Comparison of ENCODE assay signal across 24 cellular contexts in genomic region chr4:7169134-7169533, GRCh38. TPM values are rescaled to one million over a fixed set of nuclear protein-coding genes. Genes with fewer than 3 reads are reported as not detected.
A peak's percentile ranks its signal among the peaks of the same experiment; 100 is the strongest.
DNase-seq lines count a peak whose midpoint lies in the region; ATAC-seq, FAIRE-seq and TF ChIP-seq lines count a peak whose summit lies in the region.
"Had no signal": no experiment of that assay in that cellular context is flagged by ENCODE, and none has a peak within 500 bp of the region (broad histone marks: within the 10 kb centered on the region; RNA-seq: fewer than 3 reads in every experiment).

No MANE protein-coding gene starts in this region.

- H3K79me2 ChIP-seq in HepG2 (ENCODE audit: insufficient read depth, low read length), result no peaks in the 10 kb centered on the region

- FAIRE-seq in HepG2 (lab: Jason Lieb, UNC), result no peak
- FAIRE-seq: urothelium cell line had no signal

- POLR2A ChIA-PET in activated CD8-positive, alpha-beta T cell treated with anti-CD3 and anti-CD28 coated beads, Interleukin-2, amount 10 ng/mL, durations not matched to agents 7 days and 5 days (lab: Charles Lee), result no interaction called here
- POLR2A ChIA-PET in activated CD8-positive, alpha-beta T cell treated with anti-CD3 and anti-CD28 coated beads for 36 hours (lab: Charles Lee), result no interaction called here
- POLR2A ChIA-PET in HepG2 (lab: Yijun Ruan, JAX), result no interaction called here

- H3K9me3 Mint-ChIP-seq in activated CD8-positive, alpha-beta T cell treated with anti-CD3 and anti-CD28 coated beads, Interleukin-2, amount 10 ng/mL, durations not matched to agents 7 days and 5 days (ENCODE audit: insufficient read depth), result no peaks in the 10 kb centered on the region
- no peaks in the 10 kb centered on the region for H3K9me3 Mint-ChIP-seq in activated CD8-positive, alpha-beta T cell treated with anti-CD3 and anti-CD28 coated beads for 36 hours
- H3K9me3 Mint-ChIP-seq in effector memory CD8-positive, alpha-beta T cell, result no peaks in the 10 kb centered on the region

- CTCF ChIA-PET in activated CD8-positive, alpha-beta T cell treated with anti-CD3 and anti-CD28 coated beads, Interleukin-2, amount 10 ng/mL, durations not matched to agents 7 days and 5 days (lab: Charles Lee), result no interaction called here
- CTCF ChIA-PET in activated CD8-positive, alpha-beta T cell treated with anti-CD3 and anti-CD28 coated beads for 36 hours (lab: Charles Lee), result no interaction called here
- CTCF ChIA-PET in HepG2 (lab: Yijun Ruan, JAX; ENCODE audit: low intra/inter-chr PET ratio, low total read pairs), result no interaction called here

- BruUV-seq in HepG2 (replicated peaks; lab: Mats Ljungman, UMichigan), result no TSS peak

- H3K9me3 ChIP-seq in HepG2 (ENCODE audit: low read length), result no peaks in the 10 kb centered on the region
- H3K9me3 ChIP-seq: body of pancreas, Caco-2, heart right ventricle had no signal

- H3K4me3 ChIP-seq in HepG2 (replicated peaks in 1 of 3; ENCODE audit: insufficient read depth in 1 of 3, low read depth in 2 of 3, low read length in 3 of 3), result no peak overlapping the region
- H3K4me3 ChIP-seq: body of pancreas, heart right ventricle had no signal

- no peaks in the 10 kb centered on the region for H4K20me1 ChIP-seq in HepG2 (ENCODE audit: insufficient read depth, low read length)

- in situ Hi-C loops in HepG2 (cut with HindIII; ENCODE audit: extremely low pct_ligation_motif_present, low pct_unique_long_range_greater_than_20kb), result no loop called here

- H3K36me3 Mint-ChIP-seq in activated CD8-positive, alpha-beta T cell treated with anti-CD3 and anti-CD28 coated beads, Interleukin-2, amount 10 ng/mL, durations not matched to agents 7 days and 5 days (ENCODE audit: low read depth), result no peaks in the 10 kb centered on the region
- H3K36me3 Mint-ChIP-seq in activated CD8-positive, alpha-beta T cell treated with anti-CD3 and anti-CD28 coated beads for 36 hours (ENCODE audit: low read depth), result no peaks in the 10 kb centered on the region
- H3K36me3 Mint-ChIP-seq in effector memory CD8-positive, alpha-beta T cell (ENCODE audit: insufficient read depth), result no peaks in the 10 kb centered on the region
- H3K36me3 Mint-ChIP-seq: stimulated activated memory B cell treated with anti-CD40 and anti-IgM and Interleukin-4, amounts not matched to agents 10 μg/mL and 1 μg/mL and 100 μg/mL, for 72 hours had no signal

- H3K4me3 Mint-ChIP-seq in activated CD8-positive, alpha-beta T cell treated with anti-CD3 and anti-CD28 coated beads, Interleukin-2, amount 10 ng/mL, durations not matched to agents 7 days and 5 days, result peak overlapping the region; percentile 32
- H3K4me3 Mint-ChIP-seq in activated CD8-positive, alpha-beta T cell treated with anti-CD3 and anti-CD28 coated beads for 36 hours, result no peak overlapping the region
- peak overlapping the region; percentile 57 to 59 for H3K4me3 Mint-ChIP-seq in effector memory CD8-positive, alpha-beta T cell
- H3K4me3 Mint-ChIP-seq: stimulated activated memory B cell treated with anti-CD40 and anti-IgM and Interleukin-4, amounts not matched to agents 10 μg/mL and 1 μg/mL and 100 μg/mL, for 72 hours had no signal

- WGBS in HepG2 (ENCODE audit: low lambda C conversion rate), result 65% methylated on average over 7 of the region's 7 CpGs

- H2AFZ ChIP-seq in HepG2 (ENCODE audit: low read length), result no peak overlapping the region

- H3K27me3 ChIP-seq in HepG2 (ENCODE audit: control insufficient read depth in 1 of 2, insufficient read depth in 2 of 2, low read length in 2 of 2), result peaks cover 0 to 26% of the 10 kb centered on the region in 2 experiments; a peak in 1 of 5 replicates
- H3K27me3 ChIP-seq: body of pancreas had no signal

- peak; percentile 42 for DNase-seq in activated CD8-positive, alpha-beta T cell treated with anti-CD3 and anti-CD28 coated beads, Interleukin-2, amount 10 ng/mL, durations not matched to agents 7 days and 5 days
- no peak for DNase-seq in activated CD8-positive, alpha-beta T cell treated with anti-CD3 and anti-CD28 coated beads for 36 hours
- DNase-seq in GDM1 (lab: John Stamatoyannopoulos, UW) (peak; percentile 49), posterior vena cava (ENCODE audit: low spot score) (peak; percentile 51), NAMALWA (ENCODE audit: low spot score) (no peak), GOT3 (lab: John Stamatoyannopoulos, UW) (no peak), HepG2 (ENCODE audit: low spot score) (no peak)
- no peak for DNase-seq in effector memory CD8-positive, alpha-beta T cell
- DNase-seq: DMS79 treated with DMSO at 0.1 percent for 48 hours; effector CD4-positive, alpha-beta T cell; erythroblast; foreskin fibroblast; heart right ventricle; left cardiac atrium; mesendoderm; naive B cell; NCI-H1092; NCI-H1930; stimulated activated CD4-positive, alpha-beta T cell treated with anti-CD3 and anti-CD28 coated beads, Interleukin-2, amount 100 ng/mL, for 48 hours had no signal

- TF ChIP-seq EP300 in HepG2 (IDR thresholded peaks at IDR 0.05; ENCODE audit: low read depth in 2 of 2, low read length in 2 of 2) (no peak), HepG2 (CRISPR knock-in tag; IDR thresholded peaks at IDR 0.05; ENCODE audit: borderline replicate concordance) (no peak)

- peak overlapping the region; percentile 72 for H3K27ac Mint-ChIP-seq in activated CD8-positive, alpha-beta T cell treated with anti-CD3 and anti-CD28 coated beads, Interleukin-2, amount 10 ng/mL, durations not matched to agents 7 days and 5 days
- H3K27ac Mint-ChIP-seq in activated CD8-positive, alpha-beta T cell treated with anti-CD3 and anti-CD28 coated beads for 36 hours, result no peak overlapping the region
- H3K27ac Mint-ChIP-seq in effector memory CD8-positive, alpha-beta T cell, result peak overlapping the region in 1 of 2 donors; percentile 1
- H3K27ac Mint-ChIP-seq: stimulated activated memory B cell treated with anti-CD40 and anti-IgM and Interleukin-4, amounts not matched to agents 10 μg/mL and 1 μg/mL and 100 μg/mL, for 72 hours had no signal

- peaks cover 15% of the 10 kb centered on the region for H3K27me3 Mint-ChIP-seq in activated CD8-positive, alpha-beta T cell treated with anti-CD3 and anti-CD28 coated beads, Interleukin-2, amount 10 ng/mL, durations not matched to agents 7 days and 5 days (ENCODE audit: low read depth)
- H3K27me3 Mint-ChIP-seq in activated CD8-positive, alpha-beta T cell treated with anti-CD3 and anti-CD28 coated beads for 36 hours, result no peaks in the 10 kb centered on the region
- peaks cover 0 to 6% of the 10 kb centered on the region in 2 donors for H3K27me3 Mint-ChIP-seq in effector memory CD8-positive, alpha-beta T cell

- TF ChIP-seq POLR2A in HepG2 (IDR thresholded peaks at IDR 0.05; ENCODE audit: insufficient read depth in 1 of 2, low read depth in 2 of 2, low read length in 2 of 2), result no peak

- TF ChIP-seq CTCF in activated CD8-positive, alpha-beta T cell treated with anti-CD3 and anti-CD28 coated beads for 36 hours (IDR thresholded peaks at IDR 0.05), result no peak
- TF ChIP-seq CTCF in HepG2 (CRISPR knock-in tag; IDR thresholded peaks at IDR 0.05), result no peak

- peaks cover 32% of the 10 kb centered on the region for H3K4me1 ChIP-seq in HepG2 (ENCODE audit: insufficient read depth, low read length)
- H3K4me1 ChIP-seq: body of pancreas, heart right ventricle had no signal

- peaks cover 24% of the 10 kb centered on the region for H3K4me1 Mint-ChIP-seq in activated CD8-positive, alpha-beta T cell treated with anti-CD3 and anti-CD28 coated beads, Interleukin-2, amount 10 ng/mL, durations not matched to agents 7 days and 5 days (ENCODE audit: low read depth)
- H3K4me1 Mint-ChIP-seq in activated CD8-positive, alpha-beta T cell treated with anti-CD3 and anti-CD28 coated beads for 36 hours (ENCODE audit: low read depth), result peaks cover 5% of the 10 kb centered on the region
- H3K4me1 Mint-ChIP-seq in effector memory CD8-positive, alpha-beta T cell (ENCODE audit: low read depth in 2 of 2), result peaks cover 9 to 12% of the 10 kb centered on the region in 2 donors

- no peak overlapping the region for H3K27ac ChIP-seq in HepG2 (ENCODE audit: extremely low read length, insufficient read depth, low read length)
- H3K27ac ChIP-seq: body of pancreas, heart right ventricle had no signal

- no peaks in the 10 kb centered on the region for H3K36me3 ChIP-seq in HepG2 (replicated peaks in 1 of 2; ENCODE audit: control insufficient read depth in 1 of 2, insufficient read depth in 2 of 2, low read length in 2 of 2)
- H3K36me3 ChIP-seq: heart right ventricle had no signal

- intact Hi-C loops in activated CD8-positive, alpha-beta T cell treated with anti-CD3 and anti-CD28 coated beads for 36 hours (cut with micrococcal nuclease), result no loop called here
- intact Hi-C loops in posterior vena cava (cut with DNase I), result no loop called here
- intact Hi-C loops in HepG2 (cut with micrococcal nuclease; ENCODE audit: unreplicated experiment), result no loop called here

- no peak for TF ChIP-seq RAD21 in HepG2 (CRISPR knock-in tag; IDR thresholded peaks at IDR 0.05)

- no peak overlapping the region for H3K4me2 ChIP-seq in HepG2 (ENCODE audit: low read depth, low read length)

- ATAC-seq in activated CD8-positive, alpha-beta T cell treated with anti-CD3 and anti-CD28 coated beads, Interleukin-2, amount 10 ng/mL, durations not matched to agents 7 days and 5 days, result no peak
- no peak for ATAC-seq in activated CD8-positive, alpha-beta T cell treated with anti-CD3 and anti-CD28 coated beads for 36 hours
- peak; percentile 33 for ATAC-seq in effector memory CD8-positive, alpha-beta T cell (replicated peaks)
- ATAC-seq in HepG2, result no peak
- ATAC-seq: body of pancreas; heart right ventricle; left cardiac atrium; stimulated activated memory B cell treated with anti-CD40 and anti-IgM and Interleukin-4, amounts not matched to agents 10 μg/mL and 1 μg/mL and 100 μg/mL, for 72 hours had no signal

- H3K9ac ChIP-seq in HepG2 (ENCODE audit: insufficient read depth, low read depth, low read length), result no peak overlapping the region

RNA-seq across cellular contexts. Expression of gene SORCS2, which starts 23.2 kb away (rescaled TPM):
- total RNA-seq in activated CD8-positive, alpha-beta T cell treated with anti-CD3 and anti-CD28 coated beads, Interleukin-2, amount 10 ng/mL, durations not matched to agents 7 days and 5 days, result not detected
- total RNA-seq in activated CD8-positive, alpha-beta T cell treated with anti-CD3 and anti-CD28 coated beads for 36 hours, result under 1 TPM in 1 of 2 experiments, not detected in 1; 0.05 TPM
- total RNA-seq in posterior vena cava (10 to 100 TPM in 1 of 2 donors, 1 to 10 TPM in 1; 5.0 to 11.9 TPM), HepG2 (2016; rRNA removed; fragmentation: Illumina TruSeq; extraction: Trizol) (0.66 and 1.0 TPM in 2 replicates)
- 0.09 and 0.10 TPM in 2 replicates for total RNA-seq in HepG2 (2016; cell fraction: cytosol; rRNA removed; fragmentation: Illumina TruSeq; extraction: Trizol; ENCODE audit: low read depth)
- total RNA-seq in HepG2 (2016; cell fraction: insoluble cytoplasmic fraction; rRNA removed; fragmentation: Illumina TruSeq; extraction: Trizol), result 0.46 and 0.71 TPM in 2 replicates
- total RNA-seq in HepG2 (2016; cell fraction: membrane; rRNA removed; fragmentation: Illumina TruSeq; extraction: Trizol), result 0.43 and 0.55 TPM in 2 replicates
- total RNA-seq in HepG2 (2016; cell fraction: nucleus; rRNA removed; fragmentation: Illumina TruSeq; extraction: Trizol), result 1.9 and 2.0 TPM in 2 replicates
- 0.82 and 2.6 TPM in 2 replicates for polyA plus RNA-seq in HepG2 (2011; rRNA removed)
- 0.35 and 0.82 TPM in 2 replicates for polyA plus RNA-seq in HepG2 (2011; cell fraction: cytosol; rRNA removed)
- polyA plus RNA-seq in HepG2 (2011; cell fraction: nucleus; rRNA removed), result 10.2 and 19.2 TPM in 2 replicates
- polyA plus RNA-seq in HepG2 (2012), result 3.3 and 4.5 TPM in 2 replicates
- 0.06 and 0.07 TPM in 2 replicates for polyA plus RNA-seq in HepG2 (2016; cell fraction: cytosol; fragmentation: Illumina TruSeq; extraction: Trizol; ENCODE audit: low read depth)
- 0.38 and 1.0 TPM in 2 replicates for polyA plus RNA-seq in HepG2 (2016; cell fraction: insoluble cytoplasmic fraction; fragmentation: Illumina TruSeq; extraction: Trizol; ENCODE audit: low read depth)
- 0.13 and 0.14 TPM in 2 replicates for polyA plus RNA-seq in HepG2 (2016; cell fraction: membrane; fragmentation: Illumina TruSeq; extraction: Trizol; ENCODE audit: low read depth)
- polyA plus RNA-seq in HepG2 (2016; cell fraction: nucleus; fragmentation: Illumina TruSeq; extraction: Trizol; ENCODE audit: insufficient read depth, low read depth), result 2.4 and 2.8 TPM in 2 replicates
- 1.1 and 3.6 TPM in 2 replicates for polyA minus RNA-seq in HepG2 (2011; rRNA and poly(A)+ RNA removed; ENCODE audit: low replicate concordance)
- polyA minus RNA-seq in HepG2 (2011; cell fraction: cytosol; rRNA and poly(A)+ RNA removed), result 0.62 and 0.99 TPM in 2 replicates
- 1.0 and 2.5 TPM in 2 replicates for polyA minus RNA-seq in HepG2 (2011; cell fraction: nucleus; rRNA and poly(A)+ RNA removed)
- total RNA-seq: SK-MEL-5 had no signal

Comparison
In these comparisons a context has a peak if more than half of its experiments do, and no peak if none do; other contexts are left out.
1. DNase-seq: peak in activated CD8-positive, alpha-beta T cell treated with anti-CD3 and anti-CD28 coated beads, Interleukin-2, amount 10 ng/mL, durations not matched to agents 7 days and 5 days (single experiment), GDM1 (single experiment) and posterior vena cava (single experiment); none in activated CD8-positive, alpha-beta T cell treated with anti-CD3 and anti-CD28 coated beads for 36 hours (single experiment), effector memory CD8-positive, alpha-beta T cell (0 of 3), NAMALWA (single experiment), GOT3 (single experiment) and HepG2 (single experiment).